15 cellular contexts compared by ENCODE assay signal in genomic region chr3:106349191-106349881, GRCh38.
A peak's percentile ranks its signal among the peaks of the same experiment; 100 is the strongest.
DNase-seq lines count a peak whose midpoint lies in the region; ATAC-seq and TF ChIP-seq lines count a peak whose summit lies in the region.
"Had no signal": no experiment of that assay in that cellular context is flagged by ENCODE, and none has a peak within 500 bp of the region (broad histone marks: within the 10 kb centered on the region; RNA-seq: fewer than 3 reads in every experiment).

No MANE protein-coding gene starts in this region.

- no peak for ATAC-seq in psoas muscle
- ATAC-seq: body of pancreas, left ventricle myocardium superior had no signal

- H3K79me2 ChIP-seq in GM23248 (ENCODE audit: insufficient read depth) (no peaks in the 10 kb centered on the region), PC-9 (ENCODE audit: low read depth) (no peaks in the 10 kb centered on the region)

- WGBS in GM23248 (ENCODE audit: low coverage in 1 of 2, low lambda C conversion rate in 2 of 2, missing lambda C conversion rate in 2 of 2), 2 experiments = 91 to 93% methylated on average over 2 of the region's 2 CpGs
- 61 to 70% (median 66%) methylated on average over 2 of the region's 2 CpGs for WGBS in psoas muscle, 3 donors

- H4K20me1 ChIP-seq in GM23248 (ENCODE audit: insufficient read depth) (no peaks in the 10 kb centered on the region), PC-9 (ENCODE audit: insufficient read depth) (no peaks in the 10 kb centered on the region)
- H4K20me1 ChIP-seq: BLaER1 had no signal

- H2AFZ ChIP-seq in GM23248 = 0 out of 2 replicates have a peak overlapping the region, but pooled peaks have one; percentile 2
- H2AFZ ChIP-seq in PC-9 = 0 out of 2 replicates have a peak overlapping the region, but pooled peaks have one; percentile 26

- intact Hi-C loops in PC-9 (cut with micrococcal nuclease; ENCODE audit: unreplicated experiment) (loop anchor here (10.0 kb wide), 1 partner anchor 255 kb away; no protein-coding TSS in a partner anchor), psoas muscle (cut with DNase I) (loop anchor here in 1 of 2 donors (5.0 kb wide), 1 partner anchor 108 kb away; no protein-coding TSS in a partner anchor), dorsolateral prefrontal cortex (cut with DNase I) (no loop called here)

- H3K27ac ChIP-seq in GM23248 (no peak overlapping the region), PC-9 (no peak overlapping the region), psoas muscle (peak overlapping the region; percentile 85), dorsolateral prefrontal cortex (no peak overlapping the region)
- H3K27ac ChIP-seq: BLaER1, body of pancreas, coronary artery, epithelial cell of prostate, pancreas had no signal

- peaks cover 7% of the 10 kb centered on the region for H3K4me1 Mint-ChIP-seq in endothelial cell (ENCODE audit: unreplicated experiment)

- no peak overlapping the region for H3K4me3 Mint-ChIP-seq in endothelial cell (ENCODE audit: unreplicated experiment)

- BruUV-seq in PC-9 (replicated peaks; lab: Mats Ljungman, UMichigan) = no TSS peak

- peaks cover 19% of the 10 kb centered on the region for H3K4me1 ChIP-seq in GM23248 (ENCODE audit: insufficient read depth)
- peaks cover 27% of the 10 kb centered on the region for H3K4me1 ChIP-seq in PC-9 (replicated peaks; ENCODE audit: insufficient read depth)
- H3K4me1 ChIP-seq in psoas muscle = peaks cover 26% of the 10 kb centered on the region
- H3K4me1 ChIP-seq: BLaER1, body of pancreas, pancreas had no signal

- POLR2A ChIA-PET in PC-9 (lab: Charles Lee; ENCODE audit: unreplicated experiment) = interaction anchor here (0.7 kb wide), 1 partner anchor 614 kb away, joined by 4 read pairs; no protein-coding TSS in a partner anchor

- H3K4me3 ChIP-seq in GM23248 (no peak overlapping the region), PC-9 (no peak overlapping the region), psoas muscle (no peak overlapping the region), dorsolateral prefrontal cortex (no peak overlapping the region)
- H3K4me3 ChIP-seq: BLaER1, body of pancreas, coronary artery, pancreas had no signal

- DNase-seq in GM23248 (no peak), PC-9 (no peak), amniotic epithelial cell (ENCODE audit: low read depth) (peak; percentile 66), psoas muscle (no peak), dorsolateral prefrontal cortex (no peak), hepatic stellate cell (ENCODE audit: low spot score) (no peak), endothelial cell (ENCODE audit: low spot score) (no peak)
- DNase-seq: body of pancreas, HCEC 1CT, left ventricle myocardium superior, NCI-H1417 treated with DMSO at 0.1 percent for 48 hours, pancreas had no signal

- H3K36me3 ChIP-seq in GM23248 (ENCODE audit: low read depth) = no peaks in the 10 kb centered on the region
- H3K36me3 ChIP-seq in PC-9 (ENCODE audit: low read depth) = no peaks in the 10 kb centered on the region
- H3K36me3 ChIP-seq in psoas muscle (ENCODE audit: insufficient read depth in 1 of 2, low read depth in 1 of 2) = no peaks in the 10 kb centered on the region
- H3K36me3 ChIP-seq: BLaER1, pancreas had no signal

- H3K9me2 ChIP-seq in GM23248 (ENCODE audit: insufficient read depth) = no peaks in the 10 kb centered on the region
- no peaks in the 10 kb centered on the region for H3K9me2 ChIP-seq in PC-9 (ENCODE audit: insufficient read depth)

- H3K36me3 Mint-ChIP-seq in endothelial cell (ENCODE audit: low read depth, unreplicated experiment) = no peaks in the 10 kb centered on the region

- H3K4me2 ChIP-seq in GM23248 (ENCODE audit: unreplicated experiment) (no peak overlapping the region), PC-9 (no peak overlapping the region)
- H3K4me2 ChIP-seq: BLaER1 had no signal

- H3K27me3 ChIP-seq in GM23248 (replicated peaks; ENCODE audit: insufficient read depth) (no peaks in the 10 kb centered on the region), PC-9 (ENCODE audit: insufficient read depth, low read depth) (no peaks in the 10 kb centered on the region), psoas muscle (ENCODE audit: insufficient read depth in 3 of 3, low read length in 2 of 3) (no peaks in the 10 kb centered on the region), dorsolateral prefrontal cortex (no peaks in the 10 kb centered on the region)
- H3K27me3 ChIP-seq: BLaER1, body of pancreas, pancreas had no signal

- H3F3A ChIP-seq in GM23248 (ENCODE audit: insufficient read depth) = peaks cover 19% of the 10 kb centered on the region
- peaks cover 18% of the 10 kb centered on the region for H3F3A ChIP-seq in PC-9 (ENCODE audit: insufficient read depth, low read depth)

- in situ Hi-C loops in GM23248 (cut with MboI) = no loop called here

- TF ChIP-seq CTCF in PC-9 (conservative IDR thresholded peaks at IDR 0.05) (no peak), psoas muscle (IDR thresholded peaks at IDR 0.05) (no peak), dorsolateral prefrontal cortex (IDR thresholded peaks at IDR 0.05 in 54 of 56, conservative IDR thresholded peaks at IDR 0.05 in 2 of 56; ENCODE audit: low read depth in 1 of 56, partially characterized antibody in 56 of 56) (no peak), endothelial cell (IDR thresholded peaks at IDR 0.05; ENCODE audit: unreplicated experiment) (no peak)

- no peaks in the 10 kb centered on the region for H3K9me3 Mint-ChIP-seq in endothelial cell (ENCODE audit: unreplicated experiment)

- no peaks in the 10 kb centered on the region for H3K9me3 ChIP-seq in GM23248 (ENCODE audit: low read depth)
- H3K9me3 ChIP-seq in PC-9 (ENCODE audit: insufficient read depth, low read depth) = peaks cover 15% of the 10 kb centered on the region
- no peaks in the 10 kb centered on the region for H3K9me3 ChIP-seq in psoas muscle
- H3K9me3 ChIP-seq: BLaER1, body of pancreas, pancreas had no signal

- H3K27ac Mint-ChIP-seq in endothelial cell (ENCODE audit: unreplicated experiment) = no peak overlapping the region

- CTCF ChIA-PET in PC-9 (lab: Charles Lee) = no interaction called here

- H3K27me3 Mint-ChIP-seq in endothelial cell (ENCODE audit: unreplicated experiment) = no peaks in the 10 kb centered on the region

- no peak overlapping the region for H3K9ac ChIP-seq in GM23248
- H3K9ac ChIP-seq: BLaER1 had no signal
